Comparison of ENCODE assay signal across 11 cellular contexts in the genomic region with DNA sequence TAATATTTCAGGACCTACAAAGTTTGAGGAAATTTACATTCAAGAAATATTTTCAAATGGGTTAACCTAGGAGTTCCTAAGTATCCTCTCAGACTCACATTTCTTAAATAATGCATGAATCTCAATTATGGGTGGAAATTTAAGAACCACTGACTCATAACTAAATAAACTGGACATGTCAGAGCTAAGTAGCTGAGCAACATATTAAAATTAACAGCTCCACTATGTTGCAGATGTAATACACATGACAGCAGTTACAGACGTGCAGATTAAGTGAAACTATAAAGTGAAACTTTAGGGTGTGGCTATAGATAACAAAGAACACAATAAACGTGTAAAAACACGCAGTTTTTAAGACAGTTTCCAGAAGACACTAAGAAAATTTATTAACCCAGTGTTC. TPM values are rescaled to one million over a fixed set of nuclear protein-coding genes. Genes with fewer than 3 reads are reported as not detected.
DNase-seq lines count a peak whose midpoint lies in the region; ATAC-seq, FAIRE-seq and TF ChIP-seq lines count a peak whose summit lies in the region.
"Had no signal": no experiment of that assay in that cellular context is flagged by ENCODE, and none has a peak within 500 bp of the region (broad histone marks: within the 10 kb centered on the region; RNA-seq: fewer than 3 reads in every experiment).

No MANE protein-coding gene starts in this region.

- WGBS in sigmoid colon, 2 donors = 4 to 15% methylated on average over 3 of the region's 3 CpGs

- DNase-seq in GM13976 (ENCODE audit: low spot score) (peak; percentile 64), HT1080 (ENCODE audit: low read depth) (peak; percentile 34), sigmoid colon (no peak), SIG-M5 (lab: John Stamatoyannopoulos, UW) (no peak), AG08395 (ENCODE audit: low spot score) (no peak), mesenteric fat pad (ENCODE audit: low spot score) (no peak)
- DNase-seq: central memory CD4-positive, alpha-beta T cell; hypothalamus; NCI-H187 had no signal

- TF ChIP-seq EP300 in sigmoid colon (IDR thresholded peaks at IDR 0.05) = no peak

- no peaks in the 10 kb centered on the region for H3K27me3 ChIP-seq in sigmoid colon

- TF ChIP-seq POLR2A in sigmoid colon (IDR thresholded peaks at IDR 0.05) = no peak

- FAIRE-seq in endometrium (lab: Jason Lieb, UNC) = peak; percentile 33

- peaks cover 0 to 4% (median 0%) of the 10 kb centered on the region in 4 donors for H3K36me3 ChIP-seq in sigmoid colon

- intact Hi-C loops in sigmoid colon (cut with DNase I) = no loop called here

- no peak overlapping the region for H3K4me3 ChIP-seq in sigmoid colon

- no peaks in the 10 kb centered on the region for H3K9me3 ChIP-seq in sigmoid colon

- peak overlapping the region; percentile 68 to 79 (median 72) for H3K27ac ChIP-seq in sigmoid colon

- in situ Hi-C loops in GM13976 (cut with MboI; ENCODE audit: low sequenced_read_pairs, unreplicated experiment) = no loop called here

- no peak for ATAC-seq in HG02588 (IDR thresholded peaks at IDR 0.05; ENCODE audit: unreplicated experiment)

- TF ChIP-seq CTCF in GM13976 (IDR thresholded peaks at IDR 0.05; ENCODE audit: borderline replicate concordance, control extremely low read depth, extremely low read depth, insufficient read depth, missing control alignments) (no peak), sigmoid colon (IDR thresholded peaks at IDR 0.05) (no peak)

- H3K4me1 ChIP-seq in sigmoid colon = peaks cover 0 to 56% (median 50%) of the 10 kb centered on the region in 4 donors

RNA-seq across cellular contexts. Expression of a gene that starts 25.5 kb away (rescaled TPM):
- total RNA-seq in HT1080 (2014; rRNA removed; shearing (Covaris generic)) = 24.7 and 31.9 TPM in 2 replicates
- 38.7 and 50.8 TPM in 2 replicates for polyA plus RNA-seq in HT1080 (2015; cell fraction: cytosol; rRNA removed)
- polyA plus RNA-seq in HT1080 (2015; cell fraction: nucleus; rRNA removed) = 118 and 127 TPM in 2 replicates
- total RNA-seq in sigmoid colon = 10 to 100 TPM; 15.0 to 21.6 (median 16.0) TPM
- polyA plus RNA-seq in sigmoid colon = 10 to 100 TPM; 18.6 to 21.2 (median 19.9) TPM
- total RNA-seq in mesenteric fat pad = 19.7 TPM

Comparison
In these comparisons a context has a peak if more than half of its experiments do, and no peak if none do; other contexts are left out.
1. DNase-seq: peak in GM13976 (single experiment) and HT1080 (single experiment); none in sigmoid colon (single experiment), SIG-M5 (single experiment), AG08395 (single experiment) and mesenteric fat pad (single experiment).